In the genomic region with DNA sequence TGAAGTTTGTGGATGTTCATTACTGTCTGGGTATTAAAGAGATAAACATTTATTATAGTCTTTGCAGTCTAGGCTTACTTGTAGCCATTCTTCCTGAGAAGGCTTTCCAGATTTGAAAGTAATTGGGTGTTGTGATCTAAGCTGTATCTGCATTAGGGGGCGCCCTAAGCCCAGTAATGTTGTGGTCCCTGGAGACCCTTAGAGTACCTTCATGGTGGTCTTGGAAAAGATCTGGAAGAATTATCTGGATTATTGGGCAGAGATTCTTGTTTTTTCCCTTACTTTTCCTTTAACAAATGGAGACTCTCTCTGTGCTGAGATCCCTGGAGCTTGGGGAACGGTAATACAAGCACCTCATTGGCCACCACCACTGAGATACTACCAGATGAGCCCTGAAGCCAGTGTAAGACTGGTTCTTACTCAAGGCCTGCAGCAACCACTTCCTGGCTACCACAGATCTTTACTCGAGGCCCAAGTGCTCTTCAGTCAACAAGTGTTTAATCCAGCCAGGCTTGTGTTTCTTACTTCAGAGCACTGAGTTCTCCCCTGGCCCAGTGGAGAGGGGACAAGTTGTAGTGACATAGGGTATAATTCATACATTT, we compare ENCODE assay signal across 10 cellular contexts.
A peak's percentile ranks its signal among the peaks of the same experiment; 100 is the strongest.
DNase-seq lines count a peak whose midpoint lies in the region; ATAC-seq and TF ChIP-seq lines count a peak whose summit lies in the region.
"Had no signal": no experiment of that assay in that cellular context is flagged by ENCODE, and none has a peak within 500 bp of the region (broad histone marks: within the 10 kb centered on the region; RNA-seq: fewer than 3 reads in every experiment).

No MANE protein-coding gene starts in this region.

- no peak overlapping the region for H2AFZ ChIP-seq in PC-3 (ENCODE audit: low read length)

- H3K27me3 Mint-ChIP-seq in natural killer cell treated with Interleukin-12 subunit alpha and Interleukin-12 subunit beta and Interleukin-15 and Interleukin-18, amount 100 ng/mL, for 72 hours: peaks cover 0 to 13% of the 10 kb centered on the region in 2 donors
- peaks cover 4 to 38% of the 10 kb centered on the region in 2 donors for H3K27me3 Mint-ChIP-seq in natural killer cell (ENCODE audit: low read depth in 2 of 2)

- no peaks in the 10 kb centered on the region for H3K9me2 ChIP-seq in PC-3 (replicated peaks; ENCODE audit: low read length)

- no peaks in the 10 kb centered on the region for H3K9me3 ChIP-seq in PC-3 (ENCODE audit: low read length)
- no peaks in the 10 kb centered on the region for H3K9me3 ChIP-seq in upper lobe of right lung
- H3K9me3 ChIP-seq in WERI-Rb-1 (ENCODE audit: severe bottlenecking): no peaks in the 10 kb centered on the region

- POLR2A ChIA-PET in PC-3 (lab: Charles Lee; ENCODE audit: unreplicated experiment): no interaction called here

- peaks cover 8% of the 10 kb centered on the region for H3K9me3 Mint-ChIP-seq in natural killer cell treated with Interleukin-12 subunit alpha and Interleukin-12 subunit beta and Interleukin-15 and Interleukin-18, amount 100 ng/mL, for 72 hours
- H3K9me3 Mint-ChIP-seq in natural killer cell: peaks cover 0 to 2% of the 10 kb centered on the region in 2 donors

- H3K9ac ChIP-seq in PC-3 (ENCODE audit: low read length): no peak overlapping the region

- H3K27ac ChIP-seq in PC-3 (ENCODE audit: low read length): no peak overlapping the region
- H3K27ac ChIP-seq in upper lobe of right lung: no peak overlapping the region
- H3K27ac ChIP-seq in WERI-Rb-1: no peak overlapping the region

- H4K20me1 ChIP-seq in PC-3 (ENCODE audit: low read length): no peaks in the 10 kb centered on the region

- no peaks in the 10 kb centered on the region for H3K4me1 ChIP-seq in PC-3 (ENCODE audit: insufficient read depth, low read length)
- no peaks in the 10 kb centered on the region for H3K4me1 ChIP-seq in upper lobe of right lung

- H3K79me2 ChIP-seq in PC-3 (ENCODE audit: low read length): no peaks in the 10 kb centered on the region

- no peak for DNase-seq in natural killer cell treated with Interleukin-12 subunit alpha and Interleukin-12 subunit beta and Interleukin-15 and Interleukin-18, amount 100 ng/mL, for 72 hours (ENCODE audit: low spot score)
- DNase-seq in natural killer cell (no peak), PC-3 (peak; percentile 8), fibroblast of pulmonary artery (ENCODE audit: low read depth) (peak; percentile 21), upper lobe of right lung (no peak), activated T-cell treated with anti-CD3 and anti-CD28 coated beads for 4 hours (no peak), WERI-Rb-1 (no peak)
- DNase-seq in central memory CD4-positive, alpha-beta T cell: no peak
- DNase-seq: C1 segment of cervical spinal cord, NCI-H2081 had no signal

- BruUV-seq in PC-3 (replicated peaks; lab: Mats Ljungman, UMichigan): no TSS peak

- CTCF ChIA-PET in PC-3 (lab: Charles Lee): no interaction called here

- H3K36me3 Mint-ChIP-seq in natural killer cell treated with Interleukin-12 subunit alpha and Interleukin-12 subunit beta and Interleukin-15 and Interleukin-18, amount 100 ng/mL, for 72 hours: peaks cover 9% of the 10 kb centered on the region
- peaks cover 10% of the 10 kb centered on the region for H3K36me3 Mint-ChIP-seq in natural killer cell

- no peak overlapping the region for H3K27ac Mint-ChIP-seq in natural killer cell treated with Interleukin-12 subunit alpha and Interleukin-12 subunit beta and Interleukin-15 and Interleukin-18, amount 100 ng/mL, for 72 hours
- no peak overlapping the region for H3K27ac Mint-ChIP-seq in natural killer cell

- H3K36me3 ChIP-seq in PC-3 (ENCODE audit: low read depth, low read length): no peaks in the 10 kb centered on the region
- no peaks in the 10 kb centered on the region for H3K36me3 ChIP-seq in upper lobe of right lung
- no peaks in the 10 kb centered on the region for H3K36me3 ChIP-seq in WERI-Rb-1

- peaks cover 0 to 7% of the 10 kb centered on the region in 2 donors for H3K4me1 Mint-ChIP-seq in natural killer cell treated with Interleukin-12 subunit alpha and Interleukin-12 subunit beta and Interleukin-15 and Interleukin-18, amount 100 ng/mL, for 72 hours (ENCODE audit: low read depth in 2 of 2)
- H3K4me1 Mint-ChIP-seq in natural killer cell: no peaks in the 10 kb centered on the region

- no peak overlapping the region for H3K4me3 Mint-ChIP-seq in natural killer cell treated with Interleukin-12 subunit alpha and Interleukin-12 subunit beta and Interleukin-15 and Interleukin-18, amount 100 ng/mL, for 72 hours
- H3K4me3 Mint-ChIP-seq in natural killer cell: no peak overlapping the region

- intact Hi-C loops in natural killer cell (cut with micrococcal nuclease): no loop called here
- intact Hi-C loops in PC-3 (cut with micrococcal nuclease): no loop called here
- intact Hi-C loops in upper lobe of right lung (cut with DNase I): no loop called here

- peak; percentile 66 to 78 for ATAC-seq in natural killer cell treated with Interleukin-12 subunit alpha and Interleukin-12 subunit beta and Interleukin-15 and Interleukin-18, amount 100 ng/mL, for 72 hours
- ATAC-seq in natural killer cell (no peak), PC-3 (no peak), upper lobe of right lung (peak; percentile 43)

- H3K4me3 ChIP-seq in PC-3 (ENCODE audit: low read length) (no peak overlapping the region), fibroblast of pulmonary artery (replicated peaks; ENCODE audit: low read depth, low read length) (no peak overlapping the region), upper lobe of right lung (no peak overlapping the region), WERI-Rb-1 (ENCODE audit: low read depth, low read length) (no peak overlapping the region)

- no peak for TF ChIP-seq CTCF in natural killer cell (IDR thresholded peaks at IDR 0.05)
- TF ChIP-seq CTCF in PC-3 (conservative IDR thresholded peaks at IDR 0.05; ENCODE audit: low read depth, low read length): peak; percentile 61
- peak; percentile 31 for TF ChIP-seq CTCF in fibroblast of pulmonary artery (IDR thresholded peaks at IDR 0.05; ENCODE audit: low read length, missing control alignments)
- TF ChIP-seq CTCF in upper lobe of right lung (IDR thresholded peaks at IDR 0.05): no peak
- no peak for TF ChIP-seq CTCF in WERI-Rb-1 (IDR thresholded peaks at IDR 0.05; ENCODE audit: low read depth, low read length)

- H3K27me3 ChIP-seq in PC-3 (ENCODE audit: low read length) (no peaks in the 10 kb centered on the region), upper lobe of right lung (no peaks in the 10 kb centered on the region), WERI-Rb-1 (ENCODE audit: insufficient read depth, low read depth, severe bottlenecking) (peaks cover 5% of the 10 kb centered on the region)

- H3F3A ChIP-seq in PC-3 (ENCODE audit: low read length, unreplicated experiment): no peaks in the 10 kb centered on the region

- H3K4me2 ChIP-seq in PC-3 (ENCODE audit: low read length): no peak overlapping the region

Comparison
In these comparisons a context has a peak if more than half of its experiments do, and no peak if none do; other contexts are left out.
1. ATAC-seq: peak in natural killer cell treated with Interleukin-12 subunit alpha and Interleukin-12 subunit beta and Interleukin-15 and Interleukin-18, amount 100 ng/mL, for 72 hours (2 of 2) and upper lobe of right lung (single experiment); none in natural killer cell (0 of 3) and PC-3 (single experiment).
2. DNase-seq: peak in PC-3 (single experiment) and fibroblast of pulmonary artery (single experiment); none in natural killer cell treated with Interleukin-12 subunit alpha and Interleukin-12 subunit beta and Interleukin-15 and Interleukin-18, amount 100 ng/mL, for 72 hours (single experiment), natural killer cell (single experiment), upper lobe of right lung (single experiment), activated T-cell treated with anti-CD3 and anti-CD28 coated beads for 4 hours (single experiment), WERI-Rb-1 (single experiment) and central memory CD4-positive, alpha-beta T cell (single experiment).
3. CTCF ChIP-seq: peak in PC-3 (single experiment) and fibroblast of pulmonary artery (single experiment); none in natural killer cell (single experiment), upper lobe of right lung (single experiment) and WERI-Rb-1 (single experiment).